Comparison of ENCODE assay signal across 8 cellular contexts in the genomic region with DNA sequence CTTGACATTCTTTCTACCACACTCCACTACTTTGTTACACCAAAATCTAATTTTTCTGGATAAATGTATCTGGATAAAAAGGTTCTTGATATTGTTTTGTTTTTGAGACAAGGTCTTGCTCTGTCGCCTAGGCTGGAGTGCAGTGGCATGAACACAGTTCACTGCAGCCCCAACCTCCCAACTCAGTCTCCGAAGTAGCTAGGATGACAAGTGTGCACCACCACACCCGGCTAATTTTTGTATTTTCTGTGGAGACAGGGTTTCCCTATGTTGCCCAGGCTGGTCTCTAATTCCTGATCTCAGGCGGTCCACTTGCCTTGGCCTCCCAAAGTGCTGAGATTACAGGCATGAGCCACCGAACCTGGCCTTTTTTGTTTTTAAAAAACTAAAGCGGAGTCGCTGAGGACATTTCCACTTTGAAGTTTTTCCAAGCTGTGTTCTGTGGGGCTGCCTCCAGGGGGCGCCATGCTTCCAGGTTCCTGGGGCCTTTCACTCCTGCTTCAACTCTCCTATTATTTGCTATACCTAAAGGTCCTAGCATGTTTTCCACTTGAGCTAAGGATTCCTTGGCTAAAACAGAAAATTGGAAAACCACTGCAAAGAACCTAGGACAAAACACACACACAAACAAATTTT. TPM values are rescaled to one million over a fixed set of nuclear protein-coding genes. Genes with fewer than 3 reads are reported as not detected.
DNase-seq lines count a peak whose midpoint lies in the region; ATAC-seq and TF ChIP-seq lines count a peak whose summit lies in the region.

No MANE protein-coding gene starts in this region.

- no peaks in the 10 kb centered on the region for H3K27me3 Mint-ChIP-seq in CD8-positive, alpha-beta T cell (ENCODE audit: low read depth)

- ATAC-seq in CD8-positive, alpha-beta T cell: no peak
- no peak for ATAC-seq in GM19455 (IDR thresholded peaks at IDR 0.05; ENCODE audit: unreplicated experiment)

- CTCF ChIA-PET in CD8-positive, alpha-beta T cell (lab: Charles Lee): interaction anchor here (0.8 to 3.7 kb wide), 8 partner anchors 15 to 129 kb away, joined by 3 to 21 read pairs (median 3); partner anchors contain the start of genes NIPAL3 and STPG1

- H3K9me3 ChIP-seq in CD8-positive, alpha-beta T cell (ENCODE audit: low read length): no peaks in the 10 kb centered on the region
- H3K9me3 ChIP-seq in Loucy (ENCODE audit: insufficient read depth, low read depth, low read length): no peaks in the 10 kb centered on the region
- no peaks in the 10 kb centered on the region for H3K9me3 ChIP-seq in prostate gland
- no peaks in the 10 kb centered on the region for H3K9me3 ChIP-seq in GM23248 (ENCODE audit: low read depth)

- WGBS in prostate gland: 81% methylated on average over 8 of the region's 8 CpGs
- WGBS in GM23248 (ENCODE audit: low coverage in 1 of 2, low lambda C conversion rate in 2 of 2, missing lambda C conversion rate in 2 of 2), 2 experiments: 74% methylated on average over 8 of the region's 8 CpGs

- no peak overlapping the region for H3K9ac ChIP-seq in Loucy (ENCODE audit: low read depth, low read length, poor library complexity, severe bottlenecking)
- no peak overlapping the region for H3K9ac ChIP-seq in GM23248

- TF ChIP-seq POLR2A in prostate gland (IDR thresholded peaks at IDR 0.05): no peak

- H3K9me3 Mint-ChIP-seq in CD8-positive, alpha-beta T cell: no peaks in the 10 kb centered on the region

- peaks cover 33% of the 10 kb centered on the region for H3K36me3 Mint-ChIP-seq in CD8-positive, alpha-beta T cell

- in situ Hi-C loops in astrocyte of the cerebellum (cut with HindIII; ENCODE audit: low sequenced_read_pairs): no loop called here
- in situ Hi-C loops in GM23248 (cut with MboI): no loop called here

- intact Hi-C loops in CD8-positive, alpha-beta T cell (cut with DNase I, micrococcal nuclease): loop anchor here (2.0 to 5.0 kb wide), 2 partner anchors 45 kb away; no protein-coding TSS in a partner anchor
- intact Hi-C loops in prostate gland (cut with DNase I): no loop called here

- peak overlapping the region; percentile 9 for H3K4me2 ChIP-seq in Loucy (ENCODE audit: low read depth, low read length, poor library complexity, severe bottlenecking)
- H3K4me2 ChIP-seq in GM23248 (ENCODE audit: unreplicated experiment): no peak overlapping the region

- H3K27ac ChIP-seq in CD8-positive, alpha-beta T cell (ENCODE audit: low read depth, low read length): no peak overlapping the region
- H3K27ac ChIP-seq in prostate gland (peak overlapping the region in 1 of 2 donors; percentile 16), GM23248 (no peak overlapping the region)

- TF ChIP-seq CTCF in CD8-positive, alpha-beta T cell (IDR thresholded peaks at IDR 0.05): peak; percentile 48
- peak; percentile 97 for TF ChIP-seq CTCF in Loucy (conservative IDR thresholded peaks at IDR 0.05; ENCODE audit: low read length)
- TF ChIP-seq CTCF in astrocyte of the cerebellum (IDR thresholded peaks at IDR 0.05; ENCODE audit: low read depth, low read length, missing control alignments): peak; percentile 51
- peak in 2 of 4 experiments; percentile 34 to 49 for TF ChIP-seq CTCF in prostate gland (IDR thresholded peaks at IDR 0.05)

- POLR2A ChIA-PET in CD8-positive, alpha-beta T cell (lab: Charles Lee): interaction anchor here (0.9 to 1.0 kb wide), 2 partner anchors 40 to 127 kb away, joined by 3 to 4 read pairs; partner anchors contain the start of gene NIPAL3

- H3K27me3 ChIP-seq in CD8-positive, alpha-beta T cell (ENCODE audit: insufficient read depth, low read length): no peaks in the 10 kb centered on the region
- H3K27me3 ChIP-seq in Loucy (ENCODE audit: insufficient read depth, low read length, poor library complexity, severe bottlenecking) (no peaks in the 10 kb centered on the region), prostate gland (replicated peaks; ENCODE audit: insufficient read depth) (no peaks in the 10 kb centered on the region), GM23248 (replicated peaks; ENCODE audit: insufficient read depth) (no peaks in the 10 kb centered on the region)

- no peak overlapping the region for H3K4me3 ChIP-seq in CD8-positive, alpha-beta T cell (ENCODE audit: low read depth, low read length)
- H3K4me3 ChIP-seq in Loucy (ENCODE audit: low read length, poor library complexity, severe bottlenecking) (no peak overlapping the region), astrocyte of the cerebellum (ENCODE audit: low read depth, low read length) (no peak overlapping the region), prostate gland (no peak overlapping the region), GM23248 (no peak overlapping the region)

- peaks cover 62% of the 10 kb centered on the region for H3K4me1 Mint-ChIP-seq in CD8-positive, alpha-beta T cell (ENCODE audit: low read depth)

- H3K36me3 ChIP-seq in CD8-positive, alpha-beta T cell (ENCODE audit: insufficient read depth, low read length): peaks cover 6% of the 10 kb centered on the region
- H3K36me3 ChIP-seq in Loucy (ENCODE audit: insufficient read depth, low read length) (no peaks in the 10 kb centered on the region), prostate gland (no peaks in the 10 kb centered on the region), GM23248 (ENCODE audit: low read depth) (no peaks in the 10 kb centered on the region)

- no peaks in the 10 kb centered on the region for H3K9me2 ChIP-seq in Loucy (replicated peaks; ENCODE audit: low read depth, low read length)
- H3K9me2 ChIP-seq in GM23248 (ENCODE audit: insufficient read depth): no peaks in the 10 kb centered on the region

- peak in 1 of 7 experiments; percentile 38 for DNase-seq in CD8-positive, alpha-beta T cell
- DNase-seq in astrocyte of the cerebellum (ENCODE audit: low read depth) (no peak), midbrain (lab: John Stamatoyannopoulos, UW) (peak; percentile 14), prostate gland (ENCODE audit: low spot score) (no peak), GM23248 (no peak), NCI-H2029 (lab: John Stamatoyannopoulos, UW) (no peak)

- H3K79me2 ChIP-seq in Loucy (ENCODE audit: insufficient read depth, low read length) (no peaks in the 10 kb centered on the region), GM23248 (ENCODE audit: insufficient read depth) (no peaks in the 10 kb centered on the region)

- H3F3A ChIP-seq in Loucy (ENCODE audit: low read depth): peaks cover 3% of the 10 kb centered on the region
- no peaks in the 10 kb centered on the region; the same call in 1 of the 2 replicates for H3F3A ChIP-seq in GM23248 (ENCODE audit: insufficient read depth)

- H4K20me1 ChIP-seq in Loucy (ENCODE audit: insufficient read depth, low read length, poor library complexity, severe bottlenecking): no peaks in the 10 kb centered on the region
- H4K20me1 ChIP-seq in GM23248 (ENCODE audit: insufficient read depth): no peaks in the 10 kb centered on the region

- H3K4me1 ChIP-seq in CD8-positive, alpha-beta T cell (ENCODE audit: insufficient read depth, low read length): peaks cover 52% of the 10 kb centered on the region
- H3K4me1 ChIP-seq in Loucy (ENCODE audit: insufficient read depth, low read length, poor library complexity, severe bottlenecking) (peaks cover 32% of the 10 kb centered on the region), prostate gland (replicated peaks) (peaks cover 4% of the 10 kb centered on the region), GM23248 (ENCODE audit: insufficient read depth) (peaks cover 16% of the 10 kb centered on the region)

- H2AFZ ChIP-seq in Loucy (ENCODE audit: low read length) (no peak overlapping the region), GM23248 (no peak overlapping the region)

- no peak overlapping the region for H3K4me3 Mint-ChIP-seq in CD8-positive, alpha-beta T cell

- peak overlapping the region; percentile 79 for H3K27ac Mint-ChIP-seq in CD8-positive, alpha-beta T cell

RNA-seq across cellular contexts. Expression of gene NCMAP, which starts 14.1 kb away (rescaled TPM):
- under 1 TPM; 0.08 to 0.11 TPM for total RNA-seq in CD8-positive, alpha-beta T cell
- 1 to 10 TPM; 2.0 to 7.7 TPM for total RNA-seq in prostate gland
- not detected in 2 replicates for total RNA-seq in GM23248 (2014; rRNA removed; shearing (Covaris generic))
- polyA plus RNA-seq in GM23248 (2016; fragmentation: Nextera tagmentation; extraction: Ambion mirVana): not detected in 2 replicates

RNA-seq across cellular contexts. Expression of gene RCAN3, which starts 39.2 kb away (rescaled TPM):
- 100 to 1,000 TPM; 129 to 130 TPM for total RNA-seq in CD8-positive, alpha-beta T cell
- 100 to 1,000 TPM in 1 of 2 donors, 10 to 100 TPM in 1; 50.8 to 238 TPM for total RNA-seq in prostate gland
- total RNA-seq in GM23248 (2014; rRNA removed; shearing (Covaris generic)): 10.1 and 10.8 TPM in 2 replicates
- polyA plus RNA-seq in GM23248 (2016; fragmentation: Nextera tagmentation; extraction: Ambion mirVana): 7.9 and 8.6 TPM in 2 replicates
